Comparison of ENCODE assay signal across 8 cellular contexts in the genomic region with DNA sequence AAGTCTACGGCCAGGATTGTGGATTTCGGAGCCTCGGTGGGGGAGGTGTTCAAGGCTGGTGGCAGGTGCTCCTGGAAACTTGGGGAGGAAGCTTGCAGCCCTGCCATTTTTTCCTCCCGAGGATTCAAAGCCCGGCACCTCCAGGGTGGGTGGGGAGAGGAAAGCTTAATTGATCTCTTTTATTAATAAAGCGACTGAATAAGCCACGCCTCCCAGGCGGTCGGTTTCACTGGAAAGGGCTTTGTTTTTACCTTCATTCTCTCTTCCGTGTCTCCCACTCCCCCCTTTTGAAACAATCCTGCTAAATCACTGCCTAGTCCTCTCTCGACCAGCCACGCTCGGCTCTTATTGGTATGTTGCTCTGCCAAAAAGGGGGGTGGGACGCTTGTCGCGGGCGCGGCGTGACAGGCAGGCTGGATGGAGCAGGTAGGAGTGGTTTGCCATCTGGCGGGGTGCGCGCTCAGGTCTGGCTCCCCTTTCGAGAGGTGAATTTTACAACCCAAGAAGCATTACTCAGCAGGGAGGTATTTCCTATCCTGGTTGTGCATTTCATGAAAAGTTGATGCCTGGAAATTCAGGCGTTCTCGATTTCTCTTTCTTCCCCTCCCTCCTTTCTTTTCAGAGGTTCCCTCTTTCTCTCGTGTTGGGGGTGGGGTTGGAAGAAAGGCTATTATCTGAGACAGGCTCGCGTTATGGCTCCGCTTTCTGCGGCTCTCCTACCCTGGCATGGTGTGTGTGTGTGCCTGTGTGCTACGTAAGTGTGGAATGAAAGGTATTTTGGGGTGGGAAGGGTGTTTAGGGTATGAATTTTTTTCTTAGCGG. TPM values are rescaled to one million over a fixed set of nuclear protein-coding genes. Genes with fewer than 3 reads are reported as not detected.
A peak's percentile ranks its signal among the peaks of the same experiment; 100 is the strongest.
DNase-seq lines count a peak whose midpoint lies in the region; ATAC-seq, FAIRE-seq and TF ChIP-seq lines count a peak whose summit lies in the region.

No MANE protein-coding gene starts in this region.

- no peak overlapping the region for H2BK5ac ChIP-seq in IMR-90 (ENCODE audit: low read depth, low read length, poor library complexity, severe bottlenecking)

- H3K4me3 ChIP-seq in IMR-90 (ENCODE audit: insufficient read depth, low read depth, low read length) (peak overlapping the region; percentile 79), iPS-15b (ENCODE audit: low read depth, low read length) (peak overlapping the region; percentile 86), gastrocnemius medialis (peak overlapping the region; percentile 61 to 76 (median 67))

- H3K27ac ChIP-seq in IMR-90 (ENCODE audit: insufficient read depth, low read length) = peak overlapping the region; percentile 44
- H3K27ac ChIP-seq in gastrocnemius medialis = peak overlapping the region in 1 of 4 donors; percentile 27

- H2AK9ac ChIP-seq in IMR-90 (replicated peaks; ENCODE audit: low read depth, low read length, poor library complexity) = peak overlapping the region; percentile 80

- intact Hi-C loops in IMR-90 (cut with micrococcal nuclease) = loop anchor here (10.0 kb wide), 1 partner anchor 241 kb away; a partner anchor contains a TSS
- intact Hi-C loops in gastrocnemius medialis (cut with DNase I; ENCODE audit: low total_unique reads) = loop anchor here (10.0 kb wide), 1 partner anchor 449 kb away; no protein-coding TSS in a partner anchor

- FAIRE-seq in D721Med (lab: Jason Lieb, UNC) = no peak

- no peak for TF ChIP-seq RAD21 in IMR-90 (IDR thresholded peaks at IDR 0.05; ENCODE audit: low read length)

- ATAC-seq in IMR-90 (ENCODE audit: low read depth) (no peak), gastrocnemius medialis (no peak), GM21786 (IDR thresholded peaks at IDR 0.05; ENCODE audit: unreplicated experiment) (no peak)

- H3K56ac ChIP-seq in IMR-90 (ENCODE audit: extremely low read depth, insufficient read depth, low read length) = no peak overlapping the region

- peak overlapping the region; percentile 11; the same call in 1 of the 2 replicates for H4K91ac ChIP-seq in IMR-90 (ENCODE audit: insufficient read depth, low read depth, low read length)

- CTCF ChIA-PET in IMR-90 (lab: Yijun Ruan, JAX) = interaction anchor here (0.7 to 1.2 kb wide), 5 partner anchors 28 to 163 kb away, joined by 3 to 5 read pairs (median 3); no protein-coding TSS in a partner anchor

- H3K4me2 ChIP-seq in IMR-90 (ENCODE audit: low read depth, low read length) = peak overlapping the region; percentile 89

- H3K9ac ChIP-seq in IMR-90 (ENCODE audit: low read depth, low read length) = peak overlapping the region; percentile 56
- peak overlapping the region; percentile 68 for H3K9ac ChIP-seq in iPS-15b (ENCODE audit: low read depth, low read length)

- H3K23ac ChIP-seq in IMR-90 (ENCODE audit: low read depth, low read length) = peak overlapping the region; percentile 76

- H3K36me3 ChIP-seq in IMR-90 (ENCODE audit: control insufficient read depth, insufficient read depth, low read length) (no peaks in the 10 kb centered on the region), iPS-15b (ENCODE audit: control insufficient read depth, insufficient read depth, low read length) (no peaks in the 10 kb centered on the region), gastrocnemius medialis (no peaks in the 10 kb centered on the region)

- peak overlapping the region; percentile 2 to 61; a peak in 1 of 4 replicates for H4K8ac ChIP-seq in IMR-90 (ENCODE audit: low read depth in 2 of 2, low read length in 2 of 2)

- H3K4me1 ChIP-seq in IMR-90 (ENCODE audit: control insufficient read depth, insufficient read depth, low read length) (peaks cover 5% of the 10 kb centered on the region), iPS-15b (ENCODE audit: control insufficient read depth, insufficient read depth, low read length) (peaks cover 16% of the 10 kb centered on the region), gastrocnemius medialis (peaks cover 0 to 16% of the 10 kb centered on the region in 2 donors)

- peak overlapping the region; percentile 35 for H3K4ac ChIP-seq in IMR-90 (ENCODE audit: low read depth, low read length)

- no peak for TF ChIP-seq POLR2A in IMR-90 (IDR thresholded peaks at IDR 0.05; ENCODE audit: low read depth, low read length)
- TF ChIP-seq POLR2A in gastrocnemius medialis (IDR thresholded peaks at IDR 0.05) = no peak

- peak overlapping the region; percentile 92 for H2AFZ ChIP-seq in IMR-90 (replicated peaks; ENCODE audit: low read length, poor library complexity)

- no peaks in the 10 kb centered on the region; the same call in 1 of the 2 replicates for H3K9me1 ChIP-seq in IMR-90 (ENCODE audit: insufficient read depth, low read length)

- 0 out of 2 replicates have a peak overlapping the region, but pooled peaks have one; percentile 2 for H2BK20ac ChIP-seq in IMR-90 (ENCODE audit: low read depth, low read length)

- H3K79me1 ChIP-seq in IMR-90 (ENCODE audit: low read depth in 1 of 2, low read length in 2 of 2) = peaks cover 0 to 25% of the 10 kb centered on the region in 2 experiments; a peak in 2 of 4 replicates

- in situ Hi-C loops in IMR-90 (cut with MboI; ENCODE audit: low sequenced_read_pairs) = loop anchor here (10.0 kb wide), 1 partner anchor 719 kb away; no protein-coding TSS in a partner anchor
- in situ Hi-C loops in gastrocnemius medialis (cut with MboI; ENCODE audit: low sequenced_read_pairs in 4 of 4) = loop anchor here in 1 of 4 donors (10.0 to 25.0 kb wide), 2 partner anchors 79 to 292 kb away; no protein-coding TSS in a partner anchor

- H3K27me3 ChIP-seq in IMR-90 (ENCODE audit: control insufficient read depth, insufficient read depth, low read length) (peaks cover 2% of the 10 kb centered on the region; the same call in 1 of the 2 replicates), iPS-15b (ENCODE audit: control insufficient read depth, insufficient read depth, low read length) (no peaks in the 10 kb centered on the region), gastrocnemius medialis (peaks cover 0 to 4% (median 0%) of the 10 kb centered on the region in 3 donors)

- peak; percentile 74 for DNase-seq in COLO668 (lab: John Stamatoyannopoulos, UW; ENCODE audit: unreplicated experiment)
- peak; percentile 31 for DNase-seq in IMR-90
- peak; percentile 52 for DNase-seq in SK-N-DZ (ENCODE audit: low spot score)
- DNase-seq in anterior cingulate cortex (lab: John Stamatoyannopoulos, UW) = peak in 51 of 58 donors; percentile 3 to 71 (median 39)
- DNase-seq in gastrocnemius medialis = no peak
- no peak for DNase-seq in D721Med (ENCODE audit: insufficient read length, low spot score)

- peak overlapping the region; percentile 10; the same call in 1 of the 2 replicates for H3K18ac ChIP-seq in IMR-90 (ENCODE audit: low read depth, low read length)

- BruUV-seq in IMR-90 (replicated peaks; lab: Mats Ljungman, UMichigan) = no TSS peak

- 0 out of 2 replicates have a peak, but pooled peaks cover 6% of the 10 kb centered on the region for H4K20me1 ChIP-seq in IMR-90 (ENCODE audit: insufficient read depth, low read length)

- peak overlapping the region; percentile 58 for H3K14ac ChIP-seq in IMR-90 (replicated peaks; ENCODE audit: low read depth, low read length)

- WGBS in IMR-90 (ENCODE audit: extremely low coverage in 2 of 2, insufficient read length in 1 of 2), 2 experiments = 0% methylated on average over 1 of the region's 32 CpGs; no CpG with 5 or more reads in 1 of the 2 experiments

- 0 out of 3 replicates have a peak overlapping the region, but pooled peaks have one; percentile 15 for H2BK15ac ChIP-seq in IMR-90 (ENCODE audit: low read depth, low read length)

- peak overlapping the region; percentile 21 for H2BK120ac ChIP-seq in IMR-90 (ENCODE audit: low read depth, low read length)

- no peak overlapping the region for H4K5ac ChIP-seq in IMR-90 (ENCODE audit: low read depth, low read length)

- H3K9me3 ChIP-seq in IMR-90 (ENCODE audit: control insufficient read depth, insufficient read depth, low read length) (no peaks in the 10 kb centered on the region), iPS-15b (ENCODE audit: control insufficient read depth, insufficient read depth, low read length) (no peaks in the 10 kb centered on the region), gastrocnemius medialis (no peaks in the 10 kb centered on the region)

- peak overlapping the region; percentile 71 for H2AK5ac ChIP-seq in IMR-90 (ENCODE audit: low read depth, low read length)

- POLR2A ChIA-PET in IMR-90 (lab: Charles Lee; ENCODE audit: unreplicated experiment) = no interaction called here

- dilution Hi-C loops in IMR-90 (cut with HindIII; ENCODE audit: low sequenced_read_pairs, unreplicated experiment) = no loop called here

- no peak for TF ChIP-seq CTCF in IMR-90 (conservative IDR thresholded peaks at IDR 0.05; ENCODE audit: low read depth, low read length)
- no peak for TF ChIP-seq CTCF in gastrocnemius medialis (IDR thresholded peaks at IDR 0.05 in 4 of 5, conservative IDR thresholded peaks at IDR 0.05 in 1 of 5)
- no peak for TF ChIP-seq CTCF in D721Med (IDR thresholded peaks at IDR 0.05; ENCODE audit: insufficient read depth, missing control alignments)

TF ChIP-seq in IMR-90, 13 proteins besides CTCF, POLR2A, EP300 and RAD21 (continues in another document):
- TF ChIP-seq NFE2L2 (IDR thresholded peaks at IDR 0.05; ENCODE audit: low read depth, low read length) (no peak), CEBPB (IDR thresholded peaks at IDR 0.05; ENCODE audit: low read depth, low read length) (no peak), MXI1 (IDR thresholded peaks at IDR 0.05; ENCODE audit: borderline replicate concordance, low read depth, low read length) (no peak), SMC3 (IDR thresholded peaks at IDR 0.05; ENCODE audit: low read depth, low read length) (no peak), BHLHE40 (IDR thresholded peaks at IDR 0.05; ENCODE audit: low read depth, low read length) (no peak), FOS (IDR thresholded peaks at IDR 0.05; ENCODE audit: low read depth, low read length) (no peak), RFX5 (IDR thresholded peaks at IDR 0.05; ENCODE audit: low read depth, low read length) (no peak), MAZ (IDR thresholded peaks at IDR 0.05; ENCODE audit: borderline replicate concordance, low read depth, low read length) (no peak)
- TF ChIP-seq, protein P1, sequence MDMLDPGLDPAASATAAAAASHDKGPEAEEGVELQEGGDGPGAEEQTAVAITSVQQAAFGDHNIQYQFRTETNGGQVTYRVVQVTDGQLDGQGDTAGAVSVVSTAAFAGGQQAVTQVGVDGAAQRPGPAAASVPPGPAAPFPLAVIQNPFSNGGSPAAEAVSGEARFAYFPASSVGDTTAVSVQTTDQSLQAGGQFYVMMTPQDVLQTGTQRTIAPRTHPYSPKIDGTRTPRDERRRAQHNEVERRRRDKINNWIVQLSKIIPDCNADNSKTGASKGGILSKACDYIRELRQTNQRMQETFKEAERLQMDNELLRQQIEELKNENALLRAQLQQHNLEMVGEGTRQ (IDR thresholded peaks at IDR 0.05; ENCODE audit: low read depth, low read length) = no peak

RNA-seq across cellular contexts. Expression of a gene that starts 1.4 kb away (rescaled TPM):
- total RNA-seq in IMR-90 (2012; rRNA removed) = 10.0 and 12.8 TPM in 2 replicates
- polyA plus RNA-seq in IMR-90 (2012; rRNA removed) = 10.8 and 10.9 TPM in 2 replicates
- 3.9 and 8.0 TPM in 2 replicates for polyA plus RNA-seq in IMR-90 (2012; cell fraction: cytosol; rRNA removed)
- 12.3 and 32.0 TPM in 2 replicates for polyA plus RNA-seq in IMR-90 (2012; cell fraction: nucleus; rRNA removed; ENCODE audit: low replicate concordance)
- polyA plus RNA-seq in SK-N-DZ (2014; cell fraction: cytosol; rRNA removed) = 20.6 and 22.1 TPM in 2 replicates
- 22.9 and 33.6 TPM in 2 replicates for polyA plus RNA-seq in SK-N-DZ (2014; cell fraction: nucleus; rRNA removed)
- total RNA-seq in gastrocnemius medialis = 10 to 100 TPM; 27.4 to 81.5 (median 51.5) TPM

Comparison
In these comparisons a context has a peak if more than half of its experiments do, and no peak if none do; other contexts are left out.
1. DNase-seq: peak in COLO668 (single experiment), IMR-90 (single experiment), SK-N-DZ (single experiment) and anterior cingulate cortex (51 of 58); none in gastrocnemius medialis (0 of 2) and D721Med (single experiment).
2. Peak in every context shown above with its lines, with median percentiles within 50 percentile points of each other: H3K4me3 ChIP-seq.